15 cellular contexts compared by ENCODE assay signal in genomic region chr5:148418511-148418910, GRCh38. TPM values are rescaled to one million over a fixed set of nuclear protein-coding genes. Genes with fewer than 3 reads are reported as not detected.
DNase-seq lines count a peak whose midpoint lies in the region; ATAC-seq lines count a peak whose summit lies in the region.
"Had no signal": no experiment of that assay in that cellular context is flagged by ENCODE, and none has a peak within 500 bp of the region (broad histone marks: within the 10 kb centered on the region; RNA-seq: fewer than 3 reads in every experiment).

No MANE protein-coding gene starts in this region.

- no peaks in the 10 kb centered on the region for H3K9me3 ChIP-seq in T-helper 17 cell (ENCODE audit: control insufficient read depth, low read length, poor library complexity, severe bottlenecking)
- H3K9me3 ChIP-seq: BLaER1 had no signal

- intact Hi-C loops in activated T-helper 2 cell treated with anti-CD3 and anti-CD28 coated beads, Interferon-gamma antibody, Interleukin-2, Interleukin-4, amounts not matched to agents 10 μg/mL and 5 μg/mL and 100 μg/mL, durations not matched to agents 14 hours and 24 hours and 36 hours (cut with micrococcal nuclease): no loop called here

- peak overlapping the region; percentile 19 for H3K27ac Mint-ChIP-seq in activated naive CD8-positive, alpha-beta T cell
- no peak overlapping the region for H3K27ac Mint-ChIP-seq in activated naive CD8-positive, alpha-beta T cell treated with anti-CD3 and anti-CD28 coated beads for 36 hours
- peak overlapping the region; percentile 47 for H3K27ac Mint-ChIP-seq in T-helper 17 cell
- H3K27ac Mint-ChIP-seq in stimulated activated effector memory CD8-positive, alpha-beta T cell treated with anti-CD3 and anti-CD28 coated beads, Interleukin-12 subunit alpha, Interleukin-12 subunit beta, amount 100 ng/mL, for 72 hours: peak overlapping the region; percentile 23
- H3K27ac Mint-ChIP-seq in activated T-helper 2 cell treated with anti-CD3 and anti-CD28 coated beads, Interferon-gamma antibody, Interleukin-2, Interleukin-4, amounts not matched to agents 10 μg/mL and 5 μg/mL and 100 μg/mL, durations not matched to agents 14 hours and 24 hours and 36 hours: no peak overlapping the region

- H3K9me3 Mint-ChIP-seq in activated naive CD8-positive, alpha-beta T cell (ENCODE audit: low read depth): no peaks in the 10 kb centered on the region
- H3K9me3 Mint-ChIP-seq in activated naive CD8-positive, alpha-beta T cell treated with anti-CD3 and anti-CD28 coated beads for 36 hours: no peaks in the 10 kb centered on the region
- H3K9me3 Mint-ChIP-seq in stimulated activated effector memory CD8-positive, alpha-beta T cell treated with anti-CD3 and anti-CD28 coated beads, Interleukin-12 subunit alpha, Interleukin-12 subunit beta, amount 100 ng/mL, for 72 hours: no peaks in the 10 kb centered on the region
- H3K9me3 Mint-ChIP-seq in activated T-helper 2 cell treated with anti-CD3 and anti-CD28 coated beads, Interferon-gamma antibody, Interleukin-2, Interleukin-4, amounts not matched to agents 10 μg/mL and 5 μg/mL and 100 μg/mL, durations not matched to agents 14 hours and 24 hours and 36 hours: no peaks in the 10 kb centered on the region

- H3K27me3 Mint-ChIP-seq in activated naive CD8-positive, alpha-beta T cell: no peaks in the 10 kb centered on the region
- no peaks in the 10 kb centered on the region for H3K27me3 Mint-ChIP-seq in activated naive CD8-positive, alpha-beta T cell treated with anti-CD3 and anti-CD28 coated beads for 36 hours
- H3K27me3 Mint-ChIP-seq in T-helper 17 cell: no peaks in the 10 kb centered on the region
- no peaks in the 10 kb centered on the region for H3K27me3 Mint-ChIP-seq in activated T-helper 2 cell treated with anti-CD3 and anti-CD28 coated beads, Interferon-gamma antibody, Interleukin-2, Interleukin-4, amounts not matched to agents 10 μg/mL and 5 μg/mL and 100 μg/mL, durations not matched to agents 14 hours and 24 hours and 36 hours (ENCODE audit: low read depth)

- peaks cover 11% of the 10 kb centered on the region for H3K36me3 Mint-ChIP-seq in activated naive CD8-positive, alpha-beta T cell
- H3K36me3 Mint-ChIP-seq in activated naive CD8-positive, alpha-beta T cell treated with anti-CD3 and anti-CD28 coated beads for 36 hours: peaks cover 22% of the 10 kb centered on the region
- peaks cover 19% of the 10 kb centered on the region for H3K36me3 Mint-ChIP-seq in T-helper 17 cell (ENCODE audit: low read depth)
- peaks cover 100% of the 10 kb centered on the region for H3K36me3 Mint-ChIP-seq in stimulated activated effector memory CD8-positive, alpha-beta T cell treated with anti-CD3 and anti-CD28 coated beads, Interleukin-12 subunit alpha, Interleukin-12 subunit beta, amount 100 ng/mL, for 72 hours
- H3K36me3 Mint-ChIP-seq in activated T-helper 2 cell treated with anti-CD3 and anti-CD28 coated beads, Interferon-gamma antibody, Interleukin-2, Interleukin-4, amounts not matched to agents 10 μg/mL and 5 μg/mL and 100 μg/mL, durations not matched to agents 14 hours and 24 hours and 36 hours (ENCODE audit: low read depth): peaks cover 76% of the 10 kb centered on the region

- DNase-seq in activated naive CD8-positive, alpha-beta T cell treated with anti-CD3 and anti-CD28 coated beads for 36 hours: no peak
- DNase-seq in T-helper 17 cell: no peak
- peak; percentile 52 for DNase-seq in iris pigment epithelial cell (ENCODE audit: low read depth)
- DNase-seq in stimulated activated effector memory CD8-positive, alpha-beta T cell treated with anti-CD3 and anti-CD28 coated beads, Interleukin-12 subunit alpha, Interleukin-12 subunit beta, amount 100 ng/mL, for 72 hours (ENCODE audit: low spot score in 2 of 2): no peak
- no peak for DNase-seq in GOT3 (lab: John Stamatoyannopoulos, UW)
- no peak for DNase-seq in activated T-helper 2 cell treated with anti-CD3 and anti-CD28 coated beads, Interferon-gamma antibody, Interleukin-2, Interleukin-4, amounts not matched to agents 10 μg/mL and 5 μg/mL and 100 μg/mL, durations not matched to agents 14 hours and 24 hours and 36 hours (ENCODE audit: low spot score)
- DNase-seq in NCI-H1048 (lab: John Stamatoyannopoulos, UW): no peak
- DNase-seq: DND-41, HCEC 1CT, NCI-H1436 treated with DMSO at 0.1 percent for 48 hours, NCI-H2029 treated with DMSO at 0.1 percent for 48 hours, NCI-H2171 treated with DMSO at 0.1 percent for 48 hours, NCI-H446 treated with DMSO at 0.1 percent for 48 hours had no signal

- H3K4me1 Mint-ChIP-seq in activated naive CD8-positive, alpha-beta T cell (ENCODE audit: low read depth): no peaks in the 10 kb centered on the region
- H3K4me1 Mint-ChIP-seq in activated naive CD8-positive, alpha-beta T cell treated with anti-CD3 and anti-CD28 coated beads for 36 hours: peaks cover 6% of the 10 kb centered on the region
- H3K4me1 Mint-ChIP-seq in T-helper 17 cell: peaks cover 18% of the 10 kb centered on the region
- peaks cover 15% of the 10 kb centered on the region for H3K4me1 Mint-ChIP-seq in stimulated activated effector memory CD8-positive, alpha-beta T cell treated with anti-CD3 and anti-CD28 coated beads, Interleukin-12 subunit alpha, Interleukin-12 subunit beta, amount 100 ng/mL, for 72 hours
- no peaks in the 10 kb centered on the region for H3K4me1 Mint-ChIP-seq in activated T-helper 2 cell treated with anti-CD3 and anti-CD28 coated beads, Interferon-gamma antibody, Interleukin-2, Interleukin-4, amounts not matched to agents 10 μg/mL and 5 μg/mL and 100 μg/mL, durations not matched to agents 14 hours and 24 hours and 36 hours (ENCODE audit: low read depth)

- no peak for ATAC-seq in T-helper 17 cell
- ATAC-seq in stimulated activated effector memory CD8-positive, alpha-beta T cell treated with anti-CD3 and anti-CD28 coated beads, Interleukin-12 subunit alpha, Interleukin-12 subunit beta, amount 100 ng/mL, for 72 hours: no peak

- H3K4me3 Mint-ChIP-seq in activated naive CD8-positive, alpha-beta T cell: no peak overlapping the region
- H3K4me3 Mint-ChIP-seq in activated naive CD8-positive, alpha-beta T cell treated with anti-CD3 and anti-CD28 coated beads for 36 hours: no peak overlapping the region
- H3K4me3 Mint-ChIP-seq in T-helper 17 cell: no peak overlapping the region
- H3K4me3 Mint-ChIP-seq in stimulated activated effector memory CD8-positive, alpha-beta T cell treated with anti-CD3 and anti-CD28 coated beads, Interleukin-12 subunit alpha, Interleukin-12 subunit beta, amount 100 ng/mL, for 72 hours: no peak overlapping the region
- no peak overlapping the region for H3K4me3 Mint-ChIP-seq in activated T-helper 2 cell treated with anti-CD3 and anti-CD28 coated beads, Interferon-gamma antibody, Interleukin-2, Interleukin-4, amounts not matched to agents 10 μg/mL and 5 μg/mL and 100 μg/mL, durations not matched to agents 14 hours and 24 hours and 36 hours (ENCODE audit: low read depth)

RNA-seq across cellular contexts. Expression of gene FBXO38, which starts 34.8 kb away (rescaled TPM):
- total RNA-seq in activated naive CD8-positive, alpha-beta T cell treated with anti-CD3 and anti-CD28 coated beads for 36 hours: 10 to 100 TPM; 35.9 to 38.8 TPM
- total RNA-seq in T-helper 17 cell: 10 to 100 TPM; 51.2 to 51.7 TPM
- 55.2 and 68.9 TPM in 2 replicates for total RNA-seq in activated T-helper 2 cell treated with anti-CD3 and anti-CD28 coated beads, Interferon-gamma antibody, Interleukin-2, Interleukin-4, amounts not matched to agents 10 μg/mL and 5 μg/mL and 100 μg/mL, durations not matched to agents 14 hours and 24 hours and 36 hours

Comparison
In these comparisons a context has a peak if more than half of its experiments do, and no peak if none do; other contexts are left out.
1. H3K27ac Mint-ChIP-seq: peak in activated naive CD8-positive, alpha-beta T cell (single experiment), T-helper 17 cell (single experiment) and stimulated activated effector memory CD8-positive, alpha-beta T cell treated with anti-CD3 and anti-CD28 coated beads, Interleukin-12 subunit alpha, Interleukin-12 subunit beta, amount 100 ng/mL, for 72 hours (single experiment); none in activated naive CD8-positive, alpha-beta T cell treated with anti-CD3 and anti-CD28 coated beads for 36 hours (single experiment) and activated T-helper 2 cell treated with anti-CD3 and anti-CD28 coated beads, Interferon-gamma antibody, Interleukin-2, Interleukin-4, amounts not matched to agents 10 μg/mL and 5 μg/mL and 100 μg/mL, durations not matched to agents 14 hours and 24 hours and 36 hours (single experiment).